Comparison of ENCODE assay signal across 38 cellular contexts in the genomic region with DNA sequence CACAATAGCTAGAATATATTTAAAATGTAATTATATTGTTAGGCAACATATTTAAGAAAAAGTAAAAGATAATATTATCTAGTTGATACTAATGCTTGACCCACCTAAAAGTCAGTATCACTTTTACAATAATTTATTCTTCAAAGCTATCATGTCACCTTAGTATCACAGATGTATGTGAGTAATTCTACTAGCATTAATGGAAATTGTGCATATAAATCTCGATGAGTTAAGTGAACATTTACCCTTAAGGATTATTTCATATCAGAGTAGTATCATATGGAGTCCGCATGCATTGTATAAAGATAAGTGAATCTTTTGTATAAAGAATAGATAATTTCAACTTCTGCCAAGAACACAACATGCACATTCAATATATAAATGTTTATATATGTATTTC.
"Had no signal": no experiment of that assay in that cellular context is flagged by ENCODE, and none has a peak within 500 bp of the region (broad histone marks: within the 10 kb centered on the region; RNA-seq: fewer than 3 reads in every experiment).

No MANE protein-coding gene starts in this region.

- H3K4me3 ChIP-seq: adrenal gland, body of pancreas, breast epithelium had no signal

- H3K4me1 ChIP-seq: adrenal gland, body of pancreas, breast epithelium had no signal

- H3K27ac ChIP-seq: adrenal gland, body of pancreas, brain microvascular endothelial cell, breast epithelium, WERI-Rb-1 had no signal

- H3K9me3 Mint-ChIP-seq: activated CD4-positive, alpha-beta memory T cell treated with anti-CD3 and anti-CD28 coated beads for 36 hours; activated CD8-positive, alpha-beta T cell treated with anti-CD3 and anti-CD28 coated beads for 36 hours; activated naive CD4-positive, alpha-beta T cell treated with anti-CD3 and anti-CD28 coated beads for 36 hours; activated naive CD4-positive, alpha-beta T cell treated with anti-CD3 and anti-CD28 coated beads, Interleukin-2, amount 50 U/mL, for 72 hours; activated naive CD8-positive, alpha-beta T cell treated with anti-CD3 and anti-CD28 coated beads for 36 hours; activated T-cell treated with anti-CD3 and anti-CD28 coated beads, Interleukin-2, amount 50 U/mL, for 4 hours; activated T-cell treated with anti-CD3 and anti-CD28 coated beads, Interleukin-2, amount 50 U/mL, for 72 hours; activated T-helper 1 cell treated with anti-CD3 and anti-CD28 coated beads, Interleukin-12 subunit alpha, Interleukin-12 subunit beta, Interleukin-2, Interleukin-4 antibody, amounts not matched to agents 30 ng/mL and 10 ng/mL and 1 ng/mL, durations not matched to agents 14 hours and 24 hours and 36 hours; activated T-helper 17 cell treated with anti-CD3 and anti-CD28 coated beads, Interleukin-2, amount 50 U/mL, for 72 hours; central memory CD8-positive, alpha-beta T cell; T-helper 1 cell treated with Interleukin-12 subunit alpha and Interleukin-12 subunit beta and Interleukin-4 antibody, amounts not matched to agents 30 μg/mL and 1 μg/mL, for 36 hours; T-helper 2 cell treated with Interferon-gamma antibody and Interleukin-4, amounts not matched to agents 5 μg/mL and 100 μg/mL, for 36 hours; WTC11 had no signal

- DNase-seq: activated CD4-positive, alpha-beta memory T cell treated with anti-CD3 and anti-CD28 coated beads for 36 hours; activated CD4-positive, alpha-beta T cell treated with anti-CD3 and anti-CD28 coated beads for 1 hour; activated CD4-positive, alpha-beta T cell treated with anti-CD3 and anti-CD28 coated beads for 36 hours; activated CD4-positive, alpha-beta T cell treated with anti-CD3 and anti-CD28 coated beads for 48 hours; activated CD4-positive, alpha-beta T cell treated with anti-CD3 and anti-CD28 coated beads, Interleukin-2, amount 50 U/mL, for 1 hour; activated CD4-positive, alpha-beta T cell treated with anti-CD3 and anti-CD28 coated beads, Interleukin-2, amount 50 U/mL, for 4 hours; activated CD4-positive, CD25-positive, alpha-beta regulatory T cell; activated CD8-positive, alpha-beta memory T cell treated with anti-CD3 and anti-CD28 coated beads, Interleukin-2, amount 50 U/mL, for 4 hours; activated CD8-positive, alpha-beta T cell treated with anti-CD3 and anti-CD28 coated beads for 36 hours; activated effector memory CD4-positive, alpha-beta T cell treated with anti-CD3 and anti-CD28 coated beads, Interleukin-2, amount 50 U/mL, for 16 hours; activated gamma-delta T cell treated with Interleukin-2 at 50 U/mL for 16 hours; activated naive CD4-positive, alpha-beta T cell; activated naive CD4-positive, alpha-beta T cell treated with anti-CD3 and anti-CD28 coated beads for 36 hours; activated naive CD4-positive, alpha-beta T cell treated with anti-CD3 and anti-CD28 coated beads, Interleukin-2, amount 50 U/mL, for 16 hours; activated naive CD8-positive, alpha-beta T cell treated with anti-CD3 and anti-CD28 coated beads for 36 hours; activated T-cell treated with anti-CD3 and anti-CD28 coated beads for 4 hours; activated T-cell treated with anti-CD3 and anti-CD28 coated beads, Interleukin-2, amount 50 U/mL, for 1 hour; activated T-cell treated with anti-CD3 and anti-CD28 coated beads, Interleukin-2, amount 50 U/mL, for 4 hours; activated T-cell treated with anti-CD3 and anti-CD28 coated beads, Interleukin-2, amount 50 U/mL, for 72 hours; adrenal gland; amniotic stem cell; aorta; body of pancreas; brain microvascular endothelial cell; caudate nucleus; cerebellar nuclear complex; T-helper 1 cell; T-helper 2 cell; T-helper 9 cell; WERI-Rb-1 had no signal

- H3K36me3 ChIP-seq: breast epithelium had no signal

- H3K27me3 Mint-ChIP-seq: activated CD4-positive, alpha-beta memory T cell treated with anti-CD3 and anti-CD28 coated beads for 36 hours; activated CD4-positive, alpha-beta T cell treated with anti-CD3 and anti-CD28 coated beads for 36 hours; activated CD8-positive, alpha-beta T cell treated with anti-CD3 and anti-CD28 coated beads for 36 hours; activated naive CD8-positive, alpha-beta T cell treated with anti-CD3 and anti-CD28 coated beads for 36 hours; activated T-helper 17 cell treated with anti-CD3 and anti-CD28 coated beads, Interleukin-2, amount 50 U/mL, for 72 hours; central memory CD8-positive, alpha-beta T cell had no signal

- H3K27me3 ChIP-seq: adrenal gland, body of pancreas, brain microvascular endothelial cell, breast epithelium had no signal

- H3K4me3 Mint-ChIP-seq: activated CD4-positive, alpha-beta memory T cell treated with anti-CD3 and anti-CD28 coated beads for 36 hours; activated CD4-positive, alpha-beta T cell treated with anti-CD3 and anti-CD28 coated beads for 36 hours; activated CD8-positive, alpha-beta T cell treated with anti-CD3 and anti-CD28 coated beads for 36 hours; activated naive CD4-positive, alpha-beta T cell treated with anti-CD3 and anti-CD28 coated beads for 36 hours; activated naive CD8-positive, alpha-beta T cell treated with anti-CD3 and anti-CD28 coated beads for 36 hours; activated T-cell treated with anti-CD3 and anti-CD28 coated beads, Interleukin-2, amount 50 U/mL, for 4 hours; activated T-cell treated with anti-CD3 and anti-CD28 coated beads, Interleukin-2, amount 50 U/mL, for 72 hours; activated T-helper 1 cell treated with anti-CD3 and anti-CD28 coated beads, Interleukin-12 subunit alpha, Interleukin-12 subunit beta, Interleukin-2, Interleukin-4 antibody, amounts not matched to agents 30 ng/mL and 10 ng/mL and 1 ng/mL, durations not matched to agents 14 hours and 24 hours and 36 hours; activated T-helper 17 cell treated with anti-CD3 and anti-CD28 coated beads, Interleukin-2, amount 50 U/mL, for 72 hours; central memory CD8-positive, alpha-beta T cell; T-helper 1 cell treated with Interleukin-12 subunit alpha and Interleukin-12 subunit beta and Interleukin-4 antibody, amounts not matched to agents 30 μg/mL and 1 μg/mL, for 36 hours; T-helper 2 cell treated with Interferon-gamma antibody and Interleukin-4, amounts not matched to agents 5 μg/mL and 100 μg/mL, for 36 hours; WTC11 had no signal

- H3K4me1 Mint-ChIP-seq: activated naive CD8-positive, alpha-beta T cell treated with anti-CD3 and anti-CD28 coated beads for 36 hours; central memory CD8-positive, alpha-beta T cell; WTC11 had no signal

- H3K27ac Mint-ChIP-seq: activated CD4-positive, alpha-beta memory T cell treated with anti-CD3 and anti-CD28 coated beads for 36 hours; activated CD4-positive, alpha-beta T cell treated with anti-CD3 and anti-CD28 coated beads for 36 hours; activated CD8-positive, alpha-beta T cell treated with anti-CD3 and anti-CD28 coated beads for 36 hours; activated naive CD4-positive, alpha-beta T cell treated with anti-CD3 and anti-CD28 coated beads for 36 hours; activated naive CD4-positive, alpha-beta T cell treated with anti-CD3 and anti-CD28 coated beads, Interleukin-2, amount 50 U/mL, for 72 hours; activated naive CD8-positive, alpha-beta T cell treated with anti-CD3 and anti-CD28 coated beads for 36 hours; activated T-cell treated with anti-CD3 and anti-CD28 coated beads, Interleukin-2, amount 50 U/mL, for 72 hours; activated T-helper 1 cell treated with anti-CD3 and anti-CD28 coated beads, Interleukin-12 subunit alpha, Interleukin-12 subunit beta, Interleukin-2, Interleukin-4 antibody, amounts not matched to agents 30 ng/mL and 10 ng/mL and 1 ng/mL, durations not matched to agents 14 hours and 24 hours and 36 hours; activated T-helper 17 cell treated with anti-CD3 and anti-CD28 coated beads, Interleukin-2, amount 50 U/mL, for 72 hours; T-helper 1 cell treated with Interleukin-12 subunit alpha and Interleukin-12 subunit beta and Interleukin-4 antibody, amounts not matched to agents 30 μg/mL and 1 μg/mL, for 36 hours; T-helper 2 cell treated with Interferon-gamma antibody and Interleukin-4, amounts not matched to agents 5 μg/mL and 100 μg/mL, for 36 hours; WTC11 had no signal

- H3K36me3 Mint-ChIP-seq: WTC11 had no signal

- H3K9me3 ChIP-seq: adrenal gland, body of pancreas, breast epithelium had no signal
